In the genomic region with DNA sequence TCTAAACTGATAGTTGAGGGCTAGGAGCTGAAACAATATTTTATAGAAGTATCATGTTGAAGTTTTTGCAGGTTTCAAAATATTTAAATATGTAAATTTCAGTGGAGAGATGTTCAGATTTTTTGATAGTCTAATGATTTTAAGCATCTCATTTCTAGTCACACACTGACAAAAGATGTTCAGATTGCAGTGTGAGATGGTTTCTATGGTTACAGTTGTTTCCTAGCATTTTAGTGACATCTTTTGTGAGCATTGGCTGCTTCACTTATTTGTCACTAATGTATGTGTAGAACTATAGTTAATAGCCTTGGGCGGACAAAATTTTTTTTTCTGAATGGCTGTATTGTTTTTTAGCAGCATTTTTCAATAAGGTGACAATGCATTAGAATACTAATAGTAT, we compare ENCODE assay signal across 19 cellular contexts.
"Had no signal": no experiment of that assay in that cellular context is flagged by ENCODE, and none has a peak within 500 bp of the region (broad histone marks: within the 10 kb centered on the region; RNA-seq: fewer than 3 reads in every experiment).

No MANE protein-coding gene starts in this region.

- H3K36me3 ChIP-seq: sigmoid colon, upper lobe of right lung had no signal

- H3K4me1 ChIP-seq: sigmoid colon, testis, upper lobe of right lung had no signal

- FAIRE-seq: endometrium, islet of Langerhans had no signal

- H3K27ac ChIP-seq: sigmoid colon, testis, upper lobe of right lung had no signal

- H3K4me3 Mint-ChIP-seq: activated CD4-positive, alpha-beta memory T cell treated with anti-CD3 and anti-CD28 coated beads for 36 hours; activated naive CD8-positive, alpha-beta T cell; activated T-cell treated with anti-CD3 and anti-CD28 coated beads, Interleukin-2, amount 50 U/mL, for 4 hours; naive thymus-derived CD8-positive, alpha-beta T cell had no signal

- H3K4me1 Mint-ChIP-seq: naive thymus-derived CD8-positive, alpha-beta T cell had no signal

- H3K9me3 Mint-ChIP-seq: activated CD4-positive, alpha-beta memory T cell treated with anti-CD3 and anti-CD28 coated beads for 36 hours; activated T-cell treated with anti-CD3 and anti-CD28 coated beads, Interleukin-2, amount 50 U/mL, for 4 hours had no signal

- H3K4me3 ChIP-seq: dorsolateral prefrontal cortex, mucosa of descending colon, sigmoid colon, testis, upper lobe of right lung had no signal

- ATAC-seq: activated T-cell treated with anti-CD3 and anti-CD28 coated beads, Interleukin-2, amount 50 U/mL, for 4 hours; left lobe of liver; mucosa of descending colon; naive thymus-derived CD8-positive, alpha-beta T cell; stimulated activated naive CD8-positive, alpha-beta T cell treated with anti-CD3 and anti-CD28 coated beads, Interleukin-15, Interleukin-2, amounts not matched to agents 100 U/mL and 50 U/mL, for 24 hours; upper lobe of right lung had no signal

- H3K27me3 Mint-ChIP-seq: activated CD4-positive, alpha-beta memory T cell treated with anti-CD3 and anti-CD28 coated beads for 36 hours had no signal

- H3K9me3 ChIP-seq: mucosa of descending colon, sigmoid colon, testis, upper lobe of right lung had no signal

- DNase-seq: activated CD4-positive, alpha-beta memory T cell treated with anti-CD3 and anti-CD28 coated beads for 36 hours; activated CD4-positive, CD25-positive, alpha-beta regulatory T cell treated with anti-CD3 and anti-CD28 coated beads, Interleukin-2, amount 50 U/mL, for 72 hours; activated gamma-delta T cell; activated T-cell treated with anti-CD3 and anti-CD28 coated beads, Interleukin-2, amount 50 U/mL, for 4 hours; dorsolateral prefrontal cortex; foreskin melanocyte; mucosa of descending colon; naive thymus-derived CD8-positive, alpha-beta T cell; sigmoid colon; stimulated activated CD4-positive, alpha-beta T cell treated with anti-CD3 and anti-CD28 coated beads, Interleukin-12 subunit alpha, Interleukin-12 subunit beta, amount 100 ng/mL, for 4 hours; stimulated activated CD4-positive, alpha-beta T cell treated with anti-CD3 and anti-CD28 coated beads, Interleukin-2, amount 100 ng/mL, for 48 hours; stimulated activated CD8-positive, alpha-beta memory T cell treated with anti-CD3 and anti-CD28 coated beads, Interleukin-4, amount 100 ng/mL, for 48 hours; stimulated activated naive CD8-positive, alpha-beta T cell treated with anti-CD3 and anti-CD28 coated beads, Interleukin-15, Interleukin-2, amounts not matched to agents 100 U/mL and 50 U/mL, for 24 hours; testis; upper lobe of right lung had no signal

- H3K36me3 Mint-ChIP-seq: activated CD4-positive, alpha-beta memory T cell treated with anti-CD3 and anti-CD28 coated beads for 36 hours; activated naive CD8-positive, alpha-beta T cell; naive thymus-derived CD8-positive, alpha-beta T cell had no signal

- H3K27ac Mint-ChIP-seq: activated CD4-positive, alpha-beta memory T cell treated with anti-CD3 and anti-CD28 coated beads for 36 hours; activated naive CD8-positive, alpha-beta T cell; naive thymus-derived CD8-positive, alpha-beta T cell had no signal

- H3K27me3 ChIP-seq: dorsolateral prefrontal cortex, sigmoid colon, testis, upper lobe of right lung had no signal
